In genomic region chr3:194569252-194569651, GRCh38 we compare ENCODE assay signal across 1 cellular context.
A peak's percentile ranks its signal among the peaks of the same experiment; 100 is the strongest.
TF ChIP-seq lines count a peak whose summit lies in the region.

No MANE protein-coding gene starts in this region.

TF ChIP-seq in H1, 55 proteins besides CTCF, POLR2A, EP300 and RAD21:
- 0 out of 2 replicates have a peak, but pooled peaks have one; percentile 9 for TF ChIP-seq TEAD4 (IDR thresholded peaks at IDR 0.05; ENCODE audit: low read depth, low read length)
- no peak for TF ChIP-seq YY1 (IDR thresholded peaks at IDR 0.05; ENCODE audit: low read depth, low read length)
TF ChIP-seq in H1: peak in this region for 1.
